ENCODE assay signal across 24 cellular contexts in genomic region chr2:29056452-29056851, GRCh38. TPM values are rescaled to one million over a fixed set of nuclear protein-coding genes. Genes with fewer than 3 reads are reported as not detected.
DNase-seq lines count a peak whose midpoint lies in the region; ATAC-seq and TF ChIP-seq lines count a peak whose summit lies in the region.
"Had no signal": no experiment of that assay in that cellular context is flagged by ENCODE, and none has a peak within 500 bp of the region (broad histone marks: within the 10 kb centered on the region; RNA-seq: fewer than 3 reads in every experiment).

No MANE protein-coding gene starts in this region.

- H3K4me1 Mint-ChIP-seq in Calu3 (ENCODE audit: low read depth, unreplicated experiment) (peaks cover 50% of the 10 kb centered on the region), endodermal cell (peaks cover 70% of the 10 kb centered on the region)

- H3K27me3 Mint-ChIP-seq in Calu3 (ENCODE audit: unreplicated experiment) (no peaks in the 10 kb centered on the region), endodermal cell (ENCODE audit: insufficient read depth) (peaks cover 2% of the 10 kb centered on the region)

- no peak overlapping the region for H3K4me3 Mint-ChIP-seq in Calu3 (ENCODE audit: low read depth, unreplicated experiment)
- no peak overlapping the region for H3K4me3 Mint-ChIP-seq in endodermal cell
- H3K4me3 Mint-ChIP-seq: CD8-positive, alpha-beta T cell had no signal

- ATAC-seq in GM18870 (IDR thresholded peaks at IDR 0.05; ENCODE audit: unreplicated experiment) = no peak
- ATAC-seq: CD8-positive, alpha-beta T cell; HepG2; K562 had no signal

- WGBS in endodermal cell (ENCODE audit: insufficient coverage in 1 of 2, insufficient read length in 1 of 2), 2 experiments = 87 to 100% methylated on average over 2 to 5 of the region's 5 CpGs
- 91 to 93% methylated on average over 5 of the region's 5 CpGs for WGBS in sigmoid colon, 2 donors
- WGBS in testis, 2 donors = 88 to 98% methylated on average over 5 of the region's 5 CpGs

- BruUV-seq in Calu3 (replicated peaks; lab: Mats Ljungman, UMichigan) = no TSS peak

- H3K36me3 ChIP-seq in endodermal cell (ENCODE audit: control insufficient read depth, insufficient read depth, low read length) (no peaks in the 10 kb centered on the region), sigmoid colon (no peaks in the 10 kb centered on the region), testis (ENCODE audit: low read depth, missing control alignments) (no peaks in the 10 kb centered on the region)
- H3K36me3 ChIP-seq: SJCRH30 had no signal

- CTCF ChIA-PET in Calu3 (lab: Charles Lee) = no interaction called here

- no peak for TF ChIP-seq CTCF in Calu3 (IDR thresholded peaks at IDR 0.05; ENCODE audit: unreplicated experiment)
- TF ChIP-seq CTCF in endodermal cell (conservative IDR thresholded peaks at IDR 0.05) = no peak
- TF ChIP-seq CTCF in sigmoid colon (IDR thresholded peaks at IDR 0.05) = no peak
- no peak for TF ChIP-seq CTCF in testis (IDR thresholded peaks at IDR 0.05)

- no peak overlapping the region for H3K9ac ChIP-seq in endodermal cell (ENCODE audit: extremely low read depth, low read length, poor library complexity, severe bottlenecking)

- no peak for TF ChIP-seq POLR2A in sigmoid colon (IDR thresholded peaks at IDR 0.05)
- no peak for TF ChIP-seq POLR2A in testis (IDR thresholded peaks at IDR 0.05)

- no peaks in the 10 kb centered on the region for H3K27me3 ChIP-seq in endodermal cell (ENCODE audit: control insufficient read depth, insufficient read depth, low read length, poor library complexity, severe bottlenecking)
- H3K27me3 ChIP-seq in sigmoid colon = no peaks in the 10 kb centered on the region
- H3K27me3 ChIP-seq in testis = no peaks in the 10 kb centered on the region

- H3K4me1 ChIP-seq in endodermal cell (ENCODE audit: control insufficient read depth, insufficient read depth, low read length) (peaks cover 16% of the 10 kb centered on the region), sigmoid colon (peaks cover 0 to 13% (median 5%) of the 10 kb centered on the region in 4 donors), testis (no peaks in the 10 kb centered on the region)
- H3K4me1 ChIP-seq: SJCRH30 had no signal

- no peak for TF ChIP-seq EP300 in sigmoid colon (IDR thresholded peaks at IDR 0.05)

- H3K9me3 ChIP-seq in endodermal cell (ENCODE audit: control insufficient read depth, low read length) = no peaks in the 10 kb centered on the region
- no peaks in the 10 kb centered on the region for H3K9me3 ChIP-seq in sigmoid colon
- H3K9me3 ChIP-seq in testis = no peaks in the 10 kb centered on the region
- H3K9me3 ChIP-seq: SJCRH30 had no signal

- intact Hi-C loops in Calu3 (cut with micrococcal nuclease; ENCODE audit: unreplicated experiment) (loop anchor here (5.0 kb wide), 1 partner anchor 56 kb away; no protein-coding TSS in a partner anchor), sigmoid colon (cut with DNase I) (no loop called here), testis (cut with DNase I; ENCODE audit: low total_unique reads) (no loop called here)

- H3K9me3 Mint-ChIP-seq in Calu3 (ENCODE audit: low read depth, unreplicated experiment) = no peaks in the 10 kb centered on the region
- H3K9me3 Mint-ChIP-seq in endodermal cell = no peaks in the 10 kb centered on the region
- H3K9me3 Mint-ChIP-seq: CD8-positive, alpha-beta T cell had no signal

- no peaks in the 10 kb centered on the region for H3K36me3 Mint-ChIP-seq in Calu3 (ENCODE audit: insufficient read depth, unreplicated experiment)
- no peaks in the 10 kb centered on the region for H3K36me3 Mint-ChIP-seq in endodermal cell (ENCODE audit: low read depth)

- H3K27ac ChIP-seq in endodermal cell (ENCODE audit: low read depth, low read length) (no peak overlapping the region), sigmoid colon (no peak overlapping the region), testis (no peak overlapping the region)
- H3K27ac ChIP-seq: SJCRH30 had no signal

- H3K27ac Mint-ChIP-seq in Calu3 (ENCODE audit: unreplicated experiment) (peak overlapping the region; percentile 55), endodermal cell (peak overlapping the region; percentile 82)
- H3K27ac Mint-ChIP-seq: CD8-positive, alpha-beta T cell had no signal

- DNase-seq in activated CD4-positive, alpha-beta T cell treated with anti-CD3 and anti-CD28 coated beads for 48 hours = peak; percentile 28
- no peak for DNase-seq in activated CD4-positive, alpha-beta T cell treated with anti-CD3 and anti-CD28 coated beads, Interleukin-2, amount 50 U/mL, for 4 hours
- DNase-seq in Calu3 (no peak), endodermal cell (no peak), sigmoid colon (peak; percentile 20), testis (no peak)
- DNase-seq: AML-193; C1 segment of cervical spinal cord; CD8-positive, alpha-beta T cell; DMS153; NCI-H1092; NCI-H1436; NCI-H187 treated with DMSO at 0.1 percent for 48 hours; NCI-H2107; NCI-H446 treated with DMSO at 0.1 percent for 48 hours; NCI-H526 treated with DMSO at 0.1 percent for 48 hours; OCI-M1; SJCRH30 had no signal

- no peak overlapping the region for H3K4me3 ChIP-seq in endodermal cell (ENCODE audit: low read length)
- no peak overlapping the region for H3K4me3 ChIP-seq in sigmoid colon
- no peak overlapping the region for H3K4me3 ChIP-seq in testis
- H3K4me3 ChIP-seq: K562, SJCRH30 had no signal

RNA-seq across cellular contexts. Expression of gene PCARE, which starts 17.9 kb away (rescaled TPM):
- not detected in 2 replicates for total RNA-seq in Calu3 (2022)
- under 1 TPM in 1 of 2 donors, not detected in 1; 0.09 TPM for total RNA-seq in endodermal cell
- polyA plus RNA-seq in endodermal cell (2013, experiment 1 of 2) = 0.04 TPM
- polyA plus RNA-seq in endodermal cell (2013, experiment 2 of 2) = 0.08 TPM
- total RNA-seq in sigmoid colon = under 1 TPM in 2 of 4 donors, not detected in 2; under 0.01 to 0.14 TPM
- polyA plus RNA-seq in sigmoid colon = not detected
- 1 to 10 TPM in 1 of 2 donors, under 1 TPM in 1; 0.06 to 1.0 TPM for total RNA-seq in testis
- 0.76 TPM for polyA plus RNA-seq in testis (ENCODE audit: insufficient read depth, low read depth, low replicate concordance)
- total RNA-seq: A172; CD8-positive, alpha-beta T cell; H4; HepG2; K562 had no signal
- polyA plus RNA-seq: AG04450, HepG2, K562 had no signal

RNA-seq across cellular contexts. Expression of gene CLIP4, which starts 58.8 kb away (rescaled TPM):
- total RNA-seq in Calu3 (2022) (136 and 184 TPM in 2 replicates), endodermal cell (10 to 100 TPM in 1 of 2 donors, 1 to 10 TPM in 1; 8.0 to 10.9 TPM), sigmoid colon (10 to 100 TPM; 68.5 to 94.6 (median 80.7) TPM), testis (10 to 100 TPM; 38.2 to 54.3 TPM)
- 3.6 TPM for polyA plus RNA-seq in endodermal cell (2013, experiment 1 of 2)
- 3.8 TPM for polyA plus RNA-seq in endodermal cell (2013, experiment 2 of 2)
- polyA plus RNA-seq in sigmoid colon (1 to 10 TPM; 1.8 to 8.4 (median 5.0) TPM), testis (ENCODE audit: insufficient read depth, low read depth, low replicate concordance) (43.1 TPM)

Comparison
In these comparisons a context has a peak if more than half of its experiments do, and no peak if none do; other contexts are left out.
1. DNase-seq: peak in activated CD4-positive, alpha-beta T cell treated with anti-CD3 and anti-CD28 coated beads for 48 hours (single experiment) and sigmoid colon (single experiment); none in activated CD4-positive, alpha-beta T cell treated with anti-CD3 and anti-CD28 coated beads, Interleukin-2, amount 50 U/mL, for 4 hours (0 of 2), Calu3 (single experiment), endodermal cell (single experiment) and testis (single experiment).